In genomic region chr6:113596907-113597583, GRCh38 we compare ENCODE assay signal across 8 cellular contexts.
DNase-seq lines count a peak whose midpoint lies in the region; ATAC-seq and TF ChIP-seq lines count a peak whose summit lies in the region.

No MANE protein-coding gene starts in this region.

- intact Hi-C loops in psoas muscle (cut with DNase I) = loop anchor here in 1 of 2 donors (10.0 kb wide), 1 partner anchor 258 kb away; the partner anchor contains the start of gene MARCKS

- in situ Hi-C loops in KBM-7 (cut with MboI; ENCODE audit: low pct_unique_long_range_greater_than_20kb, low sequenced_read_pairs) = no loop called here

- no peaks in the 10 kb centered on the region for H3K9me3 ChIP-seq in psoas muscle

- no peaks in the 10 kb centered on the region for H3K4me1 ChIP-seq in psoas muscle

- 38 to 57% (median 41%) methylated on average over 4 of the region's 4 CpGs for WGBS in psoas muscle, 3 donors

- peak; percentile 38 to 55 for DNase-seq in NCI-H1930 (lab: John Stamatoyannopoulos, UW)
- DNase-seq in psoas muscle = no peak
- DNase-seq in stimulated activated CD4-positive, alpha-beta T cell treated with anti-CD3 and anti-CD28 coated beads, Interleukin-15, amount 100 ng/mL, for 24 hours = no peak
- DNase-seq in KBM-7 = no peak
- no peak for DNase-seq in cortex of kidney (lab: John Stamatoyannopoulos, UW)
- no peak for DNase-seq in NCI-H226

- ATAC-seq in GM18868 (IDR thresholded peaks at IDR 0.05; ENCODE audit: unreplicated experiment) (peak; percentile 80), psoas muscle (peak in 2 of 4 donors; percentile 22 to 54)

- H3K36me3 ChIP-seq in psoas muscle (ENCODE audit: insufficient read depth in 1 of 2, low read depth in 1 of 2) = no peaks in the 10 kb centered on the region

- H3K27me3 ChIP-seq in psoas muscle (ENCODE audit: insufficient read depth in 3 of 3, low read length in 2 of 3) = no peaks in the 10 kb centered on the region

- H3K4me3 ChIP-seq in psoas muscle = no peak overlapping the region

- peak overlapping the region; percentile 4 for H3K27ac ChIP-seq in cingulate gyrus (ENCODE audit: low read depth, low read length)
- H3K27ac ChIP-seq in psoas muscle = peak overlapping the region; percentile 24

- no peak for TF ChIP-seq CTCF in psoas muscle (IDR thresholded peaks at IDR 0.05)

Comparison
In these comparisons a context has a peak if more than half of its experiments do, and no peak if none do; other contexts are left out.
1. DNase-seq: peak in NCI-H1930 (2 of 2); none in psoas muscle (0 of 2), stimulated activated CD4-positive, alpha-beta T cell treated with anti-CD3 and anti-CD28 coated beads, Interleukin-15, amount 100 ng/mL, for 24 hours (single experiment), KBM-7 (single experiment), cortex of kidney (single experiment) and NCI-H226 (single experiment).